Comparison of ENCODE assay signal across 8 cellular contexts in genomic region chr2:27489498-27490397, GRCh38.
DNase-seq lines count a peak whose midpoint lies in the region; ATAC-seq lines count a peak whose summit lies in the region.

Gene IFT172, minus strand, starts transcription at chr2:27489743. Its CDS starts 90 bp downstream, at chr2:27489653.

- peak; percentile 95 for ATAC-seq in GM19372 (IDR thresholded peaks at IDR 0.05; ENCODE audit: low read depth, unreplicated experiment)
- peak; percentile 86 for ATAC-seq in HG03521 (IDR thresholded peaks at IDR 0.05; ENCODE audit: unreplicated experiment)

- H3K36me3 Mint-ChIP-seq in dendritic cell treated with granulocyte-macrophage colony-stimulating factor and Interleukin-4, amounts not matched to agents 40 ng/mL and 50 ng/mL, for 4 days (ENCODE audit: low read depth) = peaks cover 5% of the 10 kb centered on the region

- peak within 1 kb of the TSS; percentile 76 for H3K27ac Mint-ChIP-seq in dendritic cell treated with granulocyte-macrophage colony-stimulating factor and Interleukin-4, amounts not matched to agents 40 ng/mL and 50 ng/mL, for 4 days

- no peaks in the 10 kb centered on the region for H3K9me3 Mint-ChIP-seq in dendritic cell treated with granulocyte-macrophage colony-stimulating factor and Interleukin-4, amounts not matched to agents 40 ng/mL and 50 ng/mL, for 4 days

- peak; percentile 42 to 99 (median 93) for DNase-seq in C1 segment of cervical spinal cord (lab: John Stamatoyannopoulos, UW)
- DNase-seq in NCI-H748 (lab: John Stamatoyannopoulos, UW; ENCODE audit: unreplicated experiment) = peak; percentile 100
- DNase-seq in activated CD4-positive, alpha-beta T cell treated with anti-CD3 and anti-CD28 coated beads, Interleukin-2, amount 50 U/mL, for 24 hours (ENCODE audit: low read depth in 1 of 2, low spot score in 1 of 2) = peak; percentile 88 to 98
- peak; percentile 100 for DNase-seq in left kidney (ENCODE audit: low read depth, low spot score)
- DNase-seq in stimulated activated CD4-positive, alpha-beta T cell treated with anti-CD3 and anti-CD28 coated beads, Interleukin-1b, Interleukin-23, amount 100 ng/mL, for 48 hours = peak; percentile 99

- intact Hi-C loops in dendritic cell treated with granulocyte-macrophage colony-stimulating factor and Interleukin-4, amounts not matched to agents 40 ng/mL and 50 ng/mL, for 4 days (cut with micrococcal nuclease) = loop anchor here (1.0 to 2.0 kb wide), 2 partner anchors 80 to 93 kb away; partner anchors contain the start of genes PPM1G and ZNF512

- peaks cover 28% of the 10 kb centered on the region for H3K4me1 Mint-ChIP-seq in dendritic cell treated with granulocyte-macrophage colony-stimulating factor and Interleukin-4, amounts not matched to agents 40 ng/mL and 50 ng/mL, for 4 days (ENCODE audit: low read depth)

- H3K4me3 Mint-ChIP-seq in dendritic cell treated with granulocyte-macrophage colony-stimulating factor and Interleukin-4, amounts not matched to agents 40 ng/mL and 50 ng/mL, for 4 days = peak within 1 kb of the TSS; percentile 80

- peaks cover 26% of the 10 kb centered on the region for H3K27me3 Mint-ChIP-seq in dendritic cell treated with granulocyte-macrophage colony-stimulating factor and Interleukin-4, amounts not matched to agents 40 ng/mL and 50 ng/mL, for 4 days

Comparison
In these comparisons a context has a peak if more than half of its experiments do, and no peak if none do; other contexts are left out.
1. Peak in every context shown above with its lines: DNase-seq and ATAC-seq.